ENCODE assay signal across 9 cellular contexts in genomic region chr2:95721726-95722125, GRCh38.
"Had no signal": no experiment of that assay in that cellular context is flagged by ENCODE, and none has a peak within 500 bp of the region (broad histone marks: within the 10 kb centered on the region; RNA-seq: fewer than 3 reads in every experiment).

No MANE protein-coding gene starts in this region.

- DNase-seq: GM23248, GOT3, H7, H9, HCEC 1CT, HFFc6 had no signal

- H3K9me3 Mint-ChIP-seq: GM23338, HFFc6 had no signal

- H3K4me3 Mint-ChIP-seq: GM23338, H9, HFFc6 had no signal

- H3K36me3 ChIP-seq: HAP-1 had no signal

- H3K27ac ChIP-seq: GM23248 had no signal

- H3K9ac ChIP-seq: GM23248 had no signal

- ATAC-seq: GM23338, HCT116 had no signal

- H3K9me3 ChIP-seq: HAP-1 had no signal

- H2AFZ ChIP-seq: GM23248, GM23338 had no signal

- H3K4me1 Mint-ChIP-seq: GM23338, H9 had no signal

- H3K4me2 ChIP-seq: GM23338 had no signal

- H3K27ac Mint-ChIP-seq: GM23338, HFFc6 had no signal

- H3K4me3 ChIP-seq: GM23248, GM23338, HAP-1 had no signal

- H3K4me1 ChIP-seq: HAP-1 had no signal
